Comparison of ENCODE assay signal across 10 cellular contexts in genomic region chr2:222052934-222053367, GRCh38.
DNase-seq lines count a peak whose midpoint lies in the region; ATAC-seq and TF ChIP-seq lines count a peak whose summit lies in the region.
"Had no signal": no experiment of that assay in that cellular context is flagged by ENCODE, and none has a peak within 500 bp of the region (broad histone marks: within the 10 kb centered on the region; RNA-seq: fewer than 3 reads in every experiment).

No MANE protein-coding gene starts in this region.

- no peak overlapping the region for H3K4me3 Mint-ChIP-seq in activated T-cell treated with anti-CD3 and anti-CD28 coated beads, Interleukin-2, amount 50 U/mL, for 72 hours

- TF ChIP-seq POLR2A in NB4 (IDR thresholded peaks at IDR 0.05; ENCODE audit: extremely low read depth, insufficient read length) = no peak

- H3K4me1 Mint-ChIP-seq in activated T-cell treated with anti-CD3 and anti-CD28 coated beads, Interleukin-2, amount 50 U/mL, for 72 hours (ENCODE audit: low read depth) = no peaks in the 10 kb centered on the region

- peak; percentile 54 for ATAC-seq in GM19455 (IDR thresholded peaks at IDR 0.05; ENCODE audit: unreplicated experiment)
- ATAC-seq in HG03439 (IDR thresholded peaks at IDR 0.05; ENCODE audit: unreplicated experiment) = no peak
- no peak for ATAC-seq in activated T-cell treated with anti-CD3 and anti-CD28 coated beads, Interleukin-2, amount 50 U/mL, for 72 hours (replicated peaks in 1 of 2)
- ATAC-seq: activated naive CD4-positive, alpha-beta T cell treated with anti-CD3 and anti-CD28 coated beads, Interleukin-2, amount 50 U/mL, for 72 hours had no signal

- H3K27me3 ChIP-seq in BE2C = peaks cover 28% of the 10 kb centered on the region

- DNase-seq in BE2C (peak; percentile 20), NB4 (ENCODE audit: low read depth) (peak; percentile 27), epithelial cell of esophagus (ENCODE audit: low read depth) (no peak), caudate nucleus (lab: John Stamatoyannopoulos, UW) (no peak)
- DNase-seq in activated T-cell treated with anti-CD3 and anti-CD28 coated beads, Interleukin-2, amount 50 U/mL, for 72 hours = no peak
- no peak for DNase-seq in effector CD8-positive, alpha-beta T cell (lab: John Stamatoyannopoulos, UW)
- DNase-seq: hippocampal formation had no signal

- peak; percentile 40 for TF ChIP-seq CTCF in BE2C (IDR thresholded peaks at IDR 0.05; ENCODE audit: low read depth, low read length)
- peak; percentile 20 for TF ChIP-seq CTCF in NB4 (IDR thresholded peaks at IDR 0.05; ENCODE audit: low read depth, low read length)
- peak; percentile 39 for TF ChIP-seq CTCF in epithelial cell of esophagus (IDR thresholded peaks at IDR 0.05; ENCODE audit: insufficient read depth, low read depth, low read length, missing control alignments)

- H3K4me3 ChIP-seq in BE2C (ENCODE audit: low read depth, low read length) (no peak overlapping the region), NB4 (ENCODE audit: low read depth, low read length) (no peak overlapping the region), epithelial cell of esophagus (ENCODE audit: low read length) (no peak overlapping the region)

- peaks cover 31% of the 10 kb centered on the region for H3K27me3 Mint-ChIP-seq in activated T-cell treated with anti-CD3 and anti-CD28 coated beads, Interleukin-2, amount 50 U/mL, for 72 hours (ENCODE audit: low read depth)

- H3K9me3 ChIP-seq in BE2C = no peaks in the 10 kb centered on the region

- no peaks in the 10 kb centered on the region for H3K9me3 Mint-ChIP-seq in activated T-cell treated with anti-CD3 and anti-CD28 coated beads, Interleukin-2, amount 50 U/mL, for 72 hours
- H3K9me3 Mint-ChIP-seq: activated naive CD4-positive, alpha-beta T cell treated with anti-CD3 and anti-CD28 coated beads, Interleukin-2, amount 50 U/mL, for 72 hours had no signal

- no peaks in the 10 kb centered on the region for H3K36me3 Mint-ChIP-seq in activated T-cell treated with anti-CD3 and anti-CD28 coated beads, Interleukin-2, amount 50 U/mL, for 72 hours (ENCODE audit: insufficient read depth in 2 of 2)
- H3K36me3 Mint-ChIP-seq: activated naive CD4-positive, alpha-beta T cell treated with anti-CD3 and anti-CD28 coated beads, Interleukin-2, amount 50 U/mL, for 72 hours had no signal

- no peak overlapping the region for H3K27ac ChIP-seq in caudate nucleus (ENCODE audit: low read depth, low read length)

- H3K36me3 ChIP-seq in BE2C = no peaks in the 10 kb centered on the region

- no peaks in the 10 kb centered on the region for H3K4me1 ChIP-seq in BE2C

- no peak overlapping the region for H3K27ac Mint-ChIP-seq in activated T-cell treated with anti-CD3 and anti-CD28 coated beads, Interleukin-2, amount 50 U/mL, for 72 hours

Comparison
In these comparisons a context has a peak if more than half of its experiments do, and no peak if none do; other contexts are left out.
1. DNase-seq: peak in BE2C (single experiment) and NB4 (single experiment); none in epithelial cell of esophagus (single experiment), caudate nucleus (0 of 61), activated T-cell treated with anti-CD3 and anti-CD28 coated beads, Interleukin-2, amount 50 U/mL, for 72 hours (0 of 2) and effector CD8-positive, alpha-beta T cell (single experiment).
2. Peak in every context shown above with its lines, with median percentiles within 50 percentile points of each other: CTCF ChIP-seq.